Comparison of ENCODE assay signal across 1 cellular context in genomic region chr17:29571883-29572681, GRCh38.
TF ChIP-seq lines count a peak whose summit lies in the region.

No MANE protein-coding gene starts in this region.

TF ChIP-seq in HepG2, 621 proteins besides CTCF, POLR2A, EP300 and RAD21:
- no peak for TF ChIP-seq TEF (CRISPR knock-in tag; IDR thresholded peaks at IDR 0.05)
- peak; percentile 34; the same call in 1 of the 2 replicates for TF ChIP-seq RBFOX2 (IDR thresholded peaks at IDR 0.05; ENCODE audit: low read depth, low read length)
- no peak for TF ChIP-seq ZNF407 (CRISPR knock-in tag; IDR thresholded peaks at IDR 0.05; ENCODE audit: not compliant biosample characterization)
